Comparison of ENCODE assay signal across 12 cellular contexts in genomic region chr6:53287336-53288225, GRCh38.
DNase-seq lines count a peak whose midpoint lies in the region; ATAC-seq and TF ChIP-seq lines count a peak whose summit lies in the region.
"Had no signal": no experiment of that assay in that cellular context is flagged by ENCODE, and none has a peak within 500 bp of the region (broad histone marks: within the 10 kb centered on the region; RNA-seq: fewer than 3 reads in every experiment).

No MANE protein-coding gene starts in this region.

- H3K4me3 ChIP-seq in BLaER1, result no peak overlapping the region
- H3K4me3 ChIP-seq in cardiac fibroblast (replicated peaks in 1 of 2; ENCODE audit: low read depth in 2 of 2, low read length in 2 of 2), result no peak overlapping the region
- H3K4me3 ChIP-seq: K562 had no signal

- peaks cover 95% of the 10 kb centered on the region for H3K4me1 ChIP-seq in BLaER1

- no peaks in the 10 kb centered on the region for H3K9me3 ChIP-seq in BLaER1

- no peaks in the 10 kb centered on the region for H3K27me3 ChIP-seq in BLaER1

- no peaks in the 10 kb centered on the region for H3K9me3 Mint-ChIP-seq in mesothelial cell of epicardium

- H3K27ac ChIP-seq in BLaER1, result peak overlapping the region; percentile 45; the same call in 1 of the 2 replicates

- H3K9ac ChIP-seq in BLaER1, result no peak overlapping the region

- ATAC-seq in HG02798 (IDR thresholded peaks at IDR 0.05; ENCODE audit: poor library complexity, unreplicated experiment), result no peak
- ATAC-seq: K562 had no signal

- no peaks in the 10 kb centered on the region for H4K20me1 ChIP-seq in BLaER1

- H3K36me3 ChIP-seq in BLaER1, result peaks cover 57% of the 10 kb centered on the region

- DNase-seq in NCI-H1092 (lab: John Stamatoyannopoulos, UW) (peak; percentile 33), cardiac fibroblast (ENCODE audit: low read depth in 2 of 2) (peak; percentile 62), mesothelial cell of epicardium (ENCODE audit: low spot score in 2 of 2, unreplicated experiment in 2 of 2) (no peak), erythroblast (lab: John Stamatoyannopoulos, UW) (no peak), HuH-7.5 (ENCODE audit: low spot score) (no peak), KG1 (lab: John Stamatoyannopoulos, UW) (no peak)
- DNase-seq: activated CD4-positive, alpha-beta T cell treated with anti-CD3 and anti-CD28 coated beads for 1 hour; central memory CD4-positive, alpha-beta T cell; COR-L47 had no signal

- no peak for TF ChIP-seq POLR2A in erythroblast (IDR thresholded peaks at IDR 0.05; ENCODE audit: low read length)

- H3K4me2 ChIP-seq in BLaER1, result no peak overlapping the region; the same call in 1 of the 2 replicates

- no peak overlapping the region for H3K4me3 Mint-ChIP-seq in mesothelial cell of epicardium

- H3K27me3 Mint-ChIP-seq in mesothelial cell of epicardium (ENCODE audit: low read depth), result no peaks in the 10 kb centered on the region

- peak overlapping the region; percentile 4 for H3K27ac Mint-ChIP-seq in mesothelial cell of epicardium

- TF ChIP-seq CTCF in cardiac fibroblast (IDR thresholded peaks at IDR 0.05; ENCODE audit: low read depth, low read length) (no peak), mesothelial cell of epicardium (IDR thresholded peaks at IDR 0.05; ENCODE audit: unreplicated experiment) (no peak)

- peaks cover 6% of the 10 kb centered on the region for H3K4me1 Mint-ChIP-seq in mesothelial cell of epicardium

- peaks cover 10% of the 10 kb centered on the region for H3K36me3 Mint-ChIP-seq in mesothelial cell of epicardium

Comparison
In these comparisons a context has a peak if more than half of its experiments do, and no peak if none do; other contexts are left out.
1. DNase-seq: peak in NCI-H1092 (single experiment) and cardiac fibroblast (2 of 2); none in mesothelial cell of epicardium (0 of 2), erythroblast (0 of 2), HuH-7.5 (single experiment) and KG1 (single experiment).